ENCODE assay signal across 12 cellular contexts in genomic region chr13:51733656-51734334, GRCh38.
A peak's percentile ranks its signal among the peaks of the same experiment; 100 is the strongest.
DNase-seq lines count a peak whose midpoint lies in the region; ATAC-seq and TF ChIP-seq lines count a peak whose summit lies in the region.
"Had no signal": no experiment of that assay in that cellular context is flagged by ENCODE, and none has a peak within 500 bp of the region (broad histone marks: within the 10 kb centered on the region; RNA-seq: fewer than 3 reads in every experiment).

No MANE protein-coding gene starts in this region.

- H4K5ac ChIP-seq in IMR-90 (ENCODE audit: low read depth, low read length), result no peak overlapping the region

- H2BK15ac ChIP-seq in IMR-90 (ENCODE audit: low read depth, low read length), result no peak overlapping the region; the same call in 2 of the 3 replicates
- H2BK15ac ChIP-seq in mesenchymal stem cell (ENCODE audit: low read depth, poor library complexity, severe bottlenecking), result no peak overlapping the region

- DNase-seq in DMS53 (lab: John Stamatoyannopoulos, UW), result peak; percentile 55
- peak; percentile 15 for DNase-seq in IMR-90
- DNase-seq in cardiac fibroblast (ENCODE audit: low read depth in 2 of 2), result peak; percentile 12 to 19
- DNase-seq in mesenchymal stem cell, result peak; percentile 41
- DNase-seq in activated CD8-positive, alpha-beta T cell treated with anti-CD3 and anti-CD28 coated beads, Interleukin-2, amount 10 ng/mL, durations not matched to agents 7 days and 5 days, result no peak
- DNase-seq in effector memory CD4-positive, alpha-beta T cell, result no peak
- DNase-seq in NCI-H1694 (lab: John Stamatoyannopoulos, UW), result no peak
- DNase-seq: activated gamma-delta T cell treated with Interleukin-2 at 50 U/mL for 16 hours, NCI-H2081 had no signal

- H4K8ac ChIP-seq in IMR-90 (ENCODE audit: low read depth in 2 of 2, low read length in 2 of 2) (peak overlapping the region in 1 of 2 experiments; percentile 68; a peak in 1 of 4 replicates), mesenchymal stem cell (ENCODE audit: low read length) (no peak overlapping the region)

- no peak for TF ChIP-seq POLR2A in IMR-90 (IDR thresholded peaks at IDR 0.05; ENCODE audit: low read depth, low read length)

- H3K4me2 ChIP-seq in IMR-90 (ENCODE audit: low read depth, low read length), result no peak overlapping the region
- no peak overlapping the region for H3K4me2 ChIP-seq in mesenchymal stem cell (ENCODE audit: low read length, poor library complexity, severe bottlenecking)

- no peak overlapping the region for H2AFZ ChIP-seq in IMR-90 (replicated peaks; ENCODE audit: low read length, poor library complexity)
- H2AFZ ChIP-seq in mesenchymal stem cell (ENCODE audit: low read depth, low read length), result no peak overlapping the region

- H3K4me1 Mint-ChIP-seq in activated CD8-positive, alpha-beta T cell treated with anti-CD3 and anti-CD28 coated beads, Interleukin-2, amount 10 ng/mL, durations not matched to agents 7 days and 5 days (ENCODE audit: low read depth), result peaks cover 17% of the 10 kb centered on the region

- no peaks in the 10 kb centered on the region for H3K36me3 ChIP-seq in IMR-90 (ENCODE audit: control insufficient read depth, insufficient read depth, low read length)
- peaks cover 7 to 23% of the 10 kb centered on the region in 2 experiments for H3K36me3 ChIP-seq in mesenchymal stem cell (ENCODE audit: control insufficient read depth in 1 of 2, insufficient read depth in 2 of 2, low read depth in 1 of 2, low read length in 2 of 2)
- peaks cover 14% of the 10 kb centered on the region for H3K36me3 ChIP-seq in effector memory CD4-positive, alpha-beta T cell (ENCODE audit: control insufficient read depth, insufficient read depth, low read length)

- CTCF ChIA-PET in IMR-90 (lab: Yijun Ruan, JAX), result no interaction called here
- CTCF ChIA-PET in activated CD8-positive, alpha-beta T cell treated with anti-CD3 and anti-CD28 coated beads, Interleukin-2, amount 10 ng/mL, durations not matched to agents 7 days and 5 days (lab: Charles Lee), result no interaction called here

- H3K23ac ChIP-seq in IMR-90 (ENCODE audit: low read depth, low read length) (peak overlapping the region; percentile 49), mesenchymal stem cell (ENCODE audit: low read length in 2 of 2) (no peak overlapping the region)

- dilution Hi-C loops in IMR-90 (cut with HindIII; ENCODE audit: low sequenced_read_pairs, unreplicated experiment), result no loop called here

- H4K91ac ChIP-seq in IMR-90 (ENCODE audit: insufficient read depth, low read depth, low read length) (peak overlapping the region; percentile 30; the same call in 1 of the 2 replicates), mesenchymal stem cell (ENCODE audit: low read length) (no peak overlapping the region)

- no peak overlapping the region for H3K27ac Mint-ChIP-seq in activated CD8-positive, alpha-beta T cell treated with anti-CD3 and anti-CD28 coated beads, Interleukin-2, amount 10 ng/mL, durations not matched to agents 7 days and 5 days

- peak overlapping the region; percentile 5; the same call in 1 of the 2 replicates for H2AK5ac ChIP-seq in IMR-90 (ENCODE audit: low read depth, low read length)
- H2AK5ac ChIP-seq in mesenchymal stem cell (ENCODE audit: low read length, severe bottlenecking), result no peak overlapping the region

- ATAC-seq in IMR-90 (ENCODE audit: low read depth), result no peak
- ATAC-seq in activated CD8-positive, alpha-beta T cell treated with anti-CD3 and anti-CD28 coated beads, Interleukin-2, amount 10 ng/mL, durations not matched to agents 7 days and 5 days, result no peak
- no peak for ATAC-seq in GM18868 (IDR thresholded peaks at IDR 0.05; ENCODE audit: unreplicated experiment)

- H3K9me3 ChIP-seq in IMR-90 (ENCODE audit: control insufficient read depth, insufficient read depth, low read length) (no peaks in the 10 kb centered on the region), mesenchymal stem cell (ENCODE audit: control insufficient read depth, low read length) (no peaks in the 10 kb centered on the region)
- no peaks in the 10 kb centered on the region for H3K9me3 ChIP-seq in effector memory CD4-positive, alpha-beta T cell (ENCODE audit: control insufficient read depth, low read length)

- no peak overlapping the region for H3K18ac ChIP-seq in IMR-90 (ENCODE audit: low read depth, low read length)
- H3K18ac ChIP-seq in mesenchymal stem cell (ENCODE audit: low read depth in 1 of 2, low read length in 2 of 2), result no peak overlapping the region

- H3K4me1 ChIP-seq in IMR-90 (ENCODE audit: control insufficient read depth, insufficient read depth, low read length) (peaks cover 28% of the 10 kb centered on the region), mesenchymal stem cell (ENCODE audit: control insufficient read depth, insufficient read depth, low read depth, low read length) (peaks cover 19% of the 10 kb centered on the region)
- H3K4me1 ChIP-seq in effector memory CD4-positive, alpha-beta T cell (ENCODE audit: control insufficient read depth, insufficient read depth, low read length, poor library complexity, severe bottlenecking), result peaks cover 11% of the 10 kb centered on the region

- H3K9me1 ChIP-seq in IMR-90 (ENCODE audit: insufficient read depth, low read length), result peaks cover 45% of the 10 kb centered on the region

- no peak overlapping the region for H2BK12ac ChIP-seq in mesenchymal stem cell (ENCODE audit: low read length in 2 of 2)

- no peaks in the 10 kb centered on the region for H3K27me3 Mint-ChIP-seq in activated CD8-positive, alpha-beta T cell treated with anti-CD3 and anti-CD28 coated beads, Interleukin-2, amount 10 ng/mL, durations not matched to agents 7 days and 5 days (ENCODE audit: low read depth)

- in situ Hi-C loops in IMR-90 (cut with MboI; ENCODE audit: low sequenced_read_pairs), result loop anchor here (10.0 kb wide), 1 partner anchor 289 kb away; no protein-coding TSS in a partner anchor

- no peak overlapping the region for H2AK9ac ChIP-seq in IMR-90 (replicated peaks; ENCODE audit: low read depth, low read length, poor library complexity)

- H3K4ac ChIP-seq in IMR-90 (ENCODE audit: low read depth, low read length) (peak overlapping the region; percentile 54), mesenchymal stem cell (ENCODE audit: low read depth in 1 of 2, low read length in 2 of 2) (no peak overlapping the region)

- H3K4me3 Mint-ChIP-seq in activated CD8-positive, alpha-beta T cell treated with anti-CD3 and anti-CD28 coated beads, Interleukin-2, amount 10 ng/mL, durations not matched to agents 7 days and 5 days, result no peak overlapping the region

- peak overlapping the region; percentile 0 for H2BK5ac ChIP-seq in IMR-90 (ENCODE audit: low read depth, low read length, poor library complexity, severe bottlenecking)
- H2BK5ac ChIP-seq in mesenchymal stem cell (ENCODE audit: low read depth, low read length, poor library complexity, severe bottlenecking), result no peak overlapping the region

- 0 out of 2 replicates have a peak, but pooled peaks cover 4% of the 10 kb centered on the region for H4K20me1 ChIP-seq in IMR-90 (ENCODE audit: insufficient read depth, low read length)

- H3K27ac ChIP-seq in IMR-90 (ENCODE audit: insufficient read depth, low read length), result no peak overlapping the region
- no peak overlapping the region for H3K27ac ChIP-seq in mesenchymal stem cell (ENCODE audit: low read length, poor library complexity, severe bottlenecking)
- no peak overlapping the region for H3K27ac ChIP-seq in effector memory CD4-positive, alpha-beta T cell (ENCODE audit: insufficient read depth, low read length, poor library complexity, severe bottlenecking)
- H3K27ac ChIP-seq: VCaP had no signal

- H3K9ac ChIP-seq in IMR-90 (ENCODE audit: low read depth, low read length) (no peak overlapping the region), mesenchymal stem cell (ENCODE audit: low read length) (peak overlapping the region; percentile 7)

- H3K27me3 ChIP-seq in IMR-90 (ENCODE audit: control insufficient read depth, insufficient read depth, low read length), result no peaks in the 10 kb centered on the region
- no peaks in the 10 kb centered on the region for H3K27me3 ChIP-seq in mesenchymal stem cell (ENCODE audit: control insufficient read depth in 1 of 2, insufficient read depth in 1 of 2, low read length in 2 of 2)
- H3K27me3 ChIP-seq in effector memory CD4-positive, alpha-beta T cell (replicated peaks; ENCODE audit: control insufficient read depth, insufficient read depth, low read length, poor library complexity, severe bottlenecking), result no peaks in the 10 kb centered on the region

- H3K14ac ChIP-seq in IMR-90 (replicated peaks; ENCODE audit: low read depth, low read length) (peak overlapping the region; percentile 50), mesenchymal stem cell (ENCODE audit: low read length in 2 of 2) (no peak overlapping the region)

- no peak overlapping the region for H3K56ac ChIP-seq in IMR-90 (ENCODE audit: extremely low read depth, insufficient read depth, low read length)

- H2BK120ac ChIP-seq in IMR-90 (ENCODE audit: low read depth, low read length), result peak overlapping the region; percentile 37; the same call in 1 of the 2 replicates
- no peak overlapping the region for H2BK120ac ChIP-seq in mesenchymal stem cell (ENCODE audit: low read depth, low read length)

- no peak overlapping the region for H3K4me3 ChIP-seq in IMR-90 (ENCODE audit: insufficient read depth, low read depth, low read length)
- no peak overlapping the region for H3K4me3 ChIP-seq in cardiac fibroblast (replicated peaks in 1 of 2; ENCODE audit: low read depth in 2 of 2, low read length in 2 of 2)
- no peak overlapping the region for H3K4me3 ChIP-seq in mesenchymal stem cell (ENCODE audit: insufficient read depth in 1 of 2, low read depth in 1 of 2, low read length in 2 of 2)
- H3K4me3 ChIP-seq in effector memory CD4-positive, alpha-beta T cell (ENCODE audit: insufficient read depth, low read depth, low read length, poor library complexity, severe bottlenecking), result no peak overlapping the region
- H3K4me3 ChIP-seq: lung had no signal

- H2BK20ac ChIP-seq in IMR-90 (ENCODE audit: low read depth, low read length), result 0 out of 2 replicates have a peak overlapping the region, but pooled peaks have one; percentile 24

- no TSS peak for BruUV-seq in IMR-90 (replicated peaks; lab: Mats Ljungman, UMichigan)

- WGBS in IMR-90 (ENCODE audit: extremely low coverage in 2 of 2, insufficient read length in 1 of 2), 2 experiments, result 67% methylated on average over 1 of the region's 2 CpGs; no CpG with 5 or more reads in 1 of the 2 experiments
- 65% methylated on average over 1 of the region's 2 CpGs for WGBS in mesenchymal stem cell

- peaks cover 5% of the 10 kb centered on the region for H3K36me3 Mint-ChIP-seq in activated CD8-positive, alpha-beta T cell treated with anti-CD3 and anti-CD28 coated beads, Interleukin-2, amount 10 ng/mL, durations not matched to agents 7 days and 5 days (ENCODE audit: low read depth)

- TF ChIP-seq RAD21 in IMR-90 (IDR thresholded peaks at IDR 0.05; ENCODE audit: low read length), result no peak

- no peaks in the 10 kb centered on the region for H3K9me3 Mint-ChIP-seq in activated CD8-positive, alpha-beta T cell treated with anti-CD3 and anti-CD28 coated beads, Interleukin-2, amount 10 ng/mL, durations not matched to agents 7 days and 5 days (ENCODE audit: insufficient read depth)

- POLR2A ChIA-PET in IMR-90 (lab: Charles Lee; ENCODE audit: unreplicated experiment), result no interaction called here
- POLR2A ChIA-PET in activated CD8-positive, alpha-beta T cell treated with anti-CD3 and anti-CD28 coated beads, Interleukin-2, amount 10 ng/mL, durations not matched to agents 7 days and 5 days (lab: Charles Lee), result no interaction called here

- TF ChIP-seq CTCF in IMR-90 (conservative IDR thresholded peaks at IDR 0.05; ENCODE audit: low read depth, low read length) (no peak), cardiac fibroblast (IDR thresholded peaks at IDR 0.05; ENCODE audit: low read depth, low read length) (no peak)

- H3K79me1 ChIP-seq in IMR-90 (ENCODE audit: low read depth in 1 of 2, low read length in 2 of 2) (peaks cover 38 to 67% of the 10 kb centered on the region in 2 experiments), mesenchymal stem cell (replicated peaks; ENCODE audit: low read length, poor library complexity, severe bottlenecking) (peaks cover 25% of the 10 kb centered on the region)

- intact Hi-C loops in IMR-90 (cut with micrococcal nuclease), result no loop called here

Comparison
In these comparisons a context has a peak if more than half of its experiments do, and no peak if none do; other contexts are left out.
1. DNase-seq: peak in DMS53 (single experiment), IMR-90 (single experiment), cardiac fibroblast (2 of 2) and mesenchymal stem cell (single experiment); none in activated CD8-positive, alpha-beta T cell treated with anti-CD3 and anti-CD28 coated beads, Interleukin-2, amount 10 ng/mL, durations not matched to agents 7 days and 5 days (single experiment), effector memory CD4-positive, alpha-beta T cell (0 of 3) and NCI-H1694 (single experiment).